In genomic region chr20:13910492-13910891, GRCh38 we compare ENCODE assay signal across 22 cellular contexts.
DNase-seq lines count a peak whose midpoint lies in the region; ATAC-seq and TF ChIP-seq lines count a peak whose summit lies in the region.
"Had no signal": no experiment of that assay in that cellular context is flagged by ENCODE, and none has a peak within 500 bp of the region (broad histone marks: within the 10 kb centered on the region; RNA-seq: fewer than 3 reads in every experiment).

No MANE protein-coding gene starts in this region.

- no peak for TF ChIP-seq CTCF in fibroblast of mammary gland (conservative IDR thresholded peaks at IDR 0.05; ENCODE audit: control insufficient read depth, insufficient read depth, low read depth, low read length)

- ATAC-seq in GM21515 (IDR thresholded peaks at IDR 0.05; ENCODE audit: unreplicated experiment), result no peak

- peak; percentile 15 for DNase-seq in HT1080 (ENCODE audit: low read depth)
- peak; percentile 24 for DNase-seq in NCI-H69 (lab: John Stamatoyannopoulos, UW)
- DNase-seq in fibroblast of mammary gland (ENCODE audit: low read depth), result peak; percentile 1
- peak; percentile 5 for DNase-seq in myocyte (ENCODE audit: low read depth)
- no peak for DNase-seq in SKM-1 treated with dmso at 0.1 percent for 144 hours (lab: John Stamatoyannopoulos, UW; ENCODE audit: unreplicated experiment)
- DNase-seq in islet precursor cell, result no peak
- DNase-seq: CD8-positive, alpha-beta memory T cell; DMS153; DND-41; GM23248; HFFc6; NCI-H1048; NCI-H1417; NCI-H1694; NCI-H2029 treated with DMSO at 0.1 percent for 48 hours; NCI-H446 treated with DMSO at 0.1 percent for 48 hours; NCI-H526; PC-9; Right ventricle myocardium superior; RPMI8226 had no signal

- H3K4me3 ChIP-seq in fibroblast of mammary gland (ENCODE audit: control insufficient read depth, low read depth, low read length), result no peak overlapping the region
- H3K4me3 ChIP-seq: GM23248, HAP-1, PC-9 had no signal

Comparison
In these comparisons a context has a peak if more than half of its experiments do, and no peak if none do; other contexts are left out.
1. DNase-seq: peak in HT1080 (single experiment), NCI-H69 (single experiment), fibroblast of mammary gland (single experiment) and myocyte (single experiment); none in SKM-1 treated with dmso at 0.1 percent for 144 hours (single experiment) and islet precursor cell (single experiment).